Comparison of ENCODE assay signal across 8 cellular contexts in the genomic region with DNA sequence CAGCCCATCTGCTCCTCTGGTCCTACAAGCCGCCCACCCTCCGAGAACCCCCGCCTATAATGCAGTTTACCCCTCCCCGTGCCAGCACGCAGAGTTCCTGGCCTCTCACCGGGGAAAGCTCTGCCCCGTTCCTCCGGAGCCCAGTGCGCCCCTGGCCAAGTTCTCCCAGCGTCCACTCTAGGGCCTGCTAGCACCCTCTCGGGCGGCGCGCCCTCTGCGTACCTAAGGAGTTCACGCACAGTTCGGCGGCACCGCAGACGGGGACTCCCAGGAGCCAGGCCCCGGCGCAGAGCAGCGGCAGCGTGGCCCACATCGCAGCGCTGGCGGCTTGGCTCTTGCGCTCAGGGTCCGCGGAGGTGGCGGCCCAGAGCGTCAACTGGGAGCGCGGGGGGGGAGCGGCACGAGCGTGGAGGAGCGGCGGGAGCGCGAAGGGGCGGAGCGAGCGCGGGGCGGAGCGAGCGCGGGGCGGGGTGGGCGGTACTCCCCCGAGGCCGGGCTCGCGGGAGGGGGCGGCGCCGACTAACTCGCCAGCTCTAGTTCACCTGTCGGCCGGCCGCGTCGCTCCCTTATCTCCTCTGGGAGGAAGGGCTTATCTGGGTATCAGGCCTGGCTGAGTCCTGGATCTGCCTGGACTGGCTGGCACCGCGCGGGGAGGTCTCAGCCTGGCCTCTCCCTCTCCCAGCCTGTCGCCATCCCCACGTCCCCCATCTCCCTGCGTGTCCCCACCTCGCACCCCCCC. TPM values are rescaled to one million over a fixed set of nuclear protein-coding genes. Genes with fewer than 3 reads are reported as not detected.
A peak's percentile ranks its signal among the peaks of the same experiment; 100 is the strongest.
DNase-seq lines count a peak whose midpoint lies in the region; ATAC-seq and TF ChIP-seq lines count a peak whose summit lies in the region.

A gene with protein sequence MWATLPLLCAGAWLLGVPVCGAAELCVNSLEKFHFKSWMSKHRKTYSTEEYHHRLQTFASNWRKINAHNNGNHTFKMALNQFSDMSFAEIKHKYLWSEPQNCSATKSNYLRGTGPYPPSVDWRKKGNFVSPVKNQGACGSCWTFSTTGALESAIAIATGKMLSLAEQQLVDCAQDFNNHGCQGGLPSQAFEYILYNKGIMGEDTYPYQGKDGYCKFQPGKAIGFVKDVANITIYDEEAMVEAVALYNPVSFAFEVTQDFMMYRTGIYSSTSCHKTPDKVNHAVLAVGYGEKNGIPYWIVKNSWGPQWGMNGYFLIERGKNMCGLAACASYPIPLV (minus strand): TSS at position 378 of the 739 bp plus-strand sequence. CDS start 65 bp downstream, at position 313.

- peaks cover 7% of the 10 kb centered on the region for H3K27me3 Mint-ChIP-seq in endothelial cell (ENCODE audit: unreplicated experiment)

- ATAC-seq in HG03175 (IDR thresholded peaks at IDR 0.05; ENCODE audit: unreplicated experiment) (peak; percentile 75), mucosa of descending colon (peak; percentile 97)

- in situ Hi-C loops in GM18951 (cut with MboI; ENCODE audit: low sequenced_read_pairs, unreplicated experiment): no loop called here

- TF ChIP-seq CTCF in AG04450 (IDR thresholded peaks at IDR 0.05; ENCODE audit: low read depth, low read length) (no peak), endothelial cell (IDR thresholded peaks at IDR 0.05; ENCODE audit: unreplicated experiment) (no peak), mucosa of descending colon (IDR thresholded peaks at IDR 0.05) (no peak)

- H3K4me1 Mint-ChIP-seq in endothelial cell (ENCODE audit: unreplicated experiment): no peaks in the 10 kb centered on the region

- no peaks in the 10 kb centered on the region for H3K9me3 Mint-ChIP-seq in endothelial cell (ENCODE audit: unreplicated experiment)

- POLR2A ChIA-PET in AG04450 (lab: Yijun Ruan, JAX): interaction anchor here (0.5 kb wide), 1 partner anchor 62 kb away, joined by 4 read pairs; no protein-coding TSS in a partner anchor

- H3K27ac ChIP-seq in AG04450 (ENCODE audit: low read depth, low read length): no peak within 1 kb of the TSS

- peaks cover 4% of the 10 kb centered on the region for H3K4me1 ChIP-seq in mucosa of descending colon (ENCODE audit: low read depth)

- H3K27me3 ChIP-seq in AG04450 (ENCODE audit: control insufficient read depth, insufficient read depth, low read length): peaks cover 42% of the 10 kb centered on the region

- peak; percentile 93 for TF ChIP-seq POLR2A in GM18951 (IDR thresholded peaks at IDR 0.05; ENCODE audit: extremely low read depth, insufficient read depth, insufficient read length)

- peak within 1 kb of the TSS; percentile 59 for H3K4me3 ChIP-seq in AG04450 (ENCODE audit: low read depth, low read length)
- H3K4me3 ChIP-seq in mucosa of descending colon: peak within 1 kb of the TSS; percentile 24

- H3K36me3 ChIP-seq in mucosa of descending colon (ENCODE audit: low read depth): no peaks in the 10 kb centered on the region

- no peak for DNase-seq in AG04450 (ENCODE audit: low read depth, low spot score)
- DNase-seq in NCI-H748 treated with DMSO at 0.1 percent for 48 hours (lab: John Stamatoyannopoulos, UW): peak; percentile 44
- DNase-seq in activated CD8-positive, alpha-beta memory T cell treated with anti-CD3 and anti-CD28 coated beads, Interleukin-2, amount 50 U/mL, for 24 hours (ENCODE audit: extremely low read depth): peak; percentile 31
- peak; percentile 52 for DNase-seq in endothelial cell (ENCODE audit: low spot score)
- DNase-seq in mucosa of descending colon: peak; percentile 91 to 93 (median 92)
- peak; percentile 33 to 38 for DNase-seq in stimulated activated CD8-positive, alpha-beta memory T cell treated with anti-CD3 and anti-CD28 coated beads, Interleukin-4, amount 100 ng/mL, for 1 hour (ENCODE audit: low read depth in 2 of 2, low spot score in 1 of 2)

- H3K9me3 ChIP-seq in AG04450 (ENCODE audit: control insufficient read depth, insufficient read depth, low read length) (no peaks in the 10 kb centered on the region; the same call in 1 of the 2 replicates), mucosa of descending colon (no peaks in the 10 kb centered on the region)

- no peak within 1 kb of the TSS for H3K4me3 Mint-ChIP-seq in endothelial cell (ENCODE audit: unreplicated experiment)

- CTCF ChIA-PET in AG04450 (lab: Charles Lee): no interaction called here

- H3K36me3 Mint-ChIP-seq in endothelial cell (ENCODE audit: low read depth, unreplicated experiment): no peaks in the 10 kb centered on the region

- intact Hi-C loops in mucosa of descending colon (cut with DNase I, micrococcal nuclease): no loop called here

- no peak within 1 kb of the TSS for H3K27ac Mint-ChIP-seq in endothelial cell (ENCODE audit: unreplicated experiment)

RNA-seq across cellular contexts. Expression of the gene that starts here (rescaled TPM):
- 4.8 and 5.6 TPM in 2 replicates for polyA plus RNA-seq in AG04450 (2011; rRNA removed)
- polyA minus RNA-seq in AG04450 (2011; rRNA and poly(A)+ RNA removed): 2.0 and 2.9 TPM in 2 replicates
- total RNA-seq in endothelial cell (ENCODE audit: unreplicated experiment) (10.0 TPM), mucosa of descending colon (10 to 100 TPM; 29.6 to 57.4 (median 53.8) TPM)
